ENCODE assay signal across 8 cellular contexts in the genomic region with DNA sequence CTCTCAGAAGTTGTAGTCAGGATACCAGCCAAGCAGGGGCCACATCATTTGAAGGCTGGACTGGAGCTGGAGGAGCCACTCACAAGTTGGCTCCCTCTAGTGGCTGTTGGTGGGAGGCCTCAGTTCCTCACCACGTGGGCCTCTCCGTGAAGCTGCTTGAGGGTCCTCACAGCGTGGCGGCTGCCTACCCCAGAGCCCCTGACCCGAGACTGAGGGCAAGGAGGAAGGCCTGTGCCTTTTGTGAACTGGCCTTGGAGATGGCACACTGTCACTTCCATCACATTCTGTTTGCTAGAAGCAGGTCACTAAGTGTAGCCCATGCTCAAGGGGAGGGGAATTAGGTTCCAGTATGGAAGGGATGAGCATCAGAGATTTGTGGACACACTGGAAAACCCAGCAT. TPM values are rescaled to one million over a fixed set of nuclear protein-coding genes. Genes with fewer than 3 reads are reported as not detected.
DNase-seq lines count a peak whose midpoint lies in the region; ATAC-seq and TF ChIP-seq lines count a peak whose summit lies in the region.

No MANE protein-coding gene starts in this region.

- no peaks in the 10 kb centered on the region for H3K27me3 Mint-ChIP-seq in progenitor cell of endocrine pancreas

- peaks cover 24% of the 10 kb centered on the region for H3K4me1 Mint-ChIP-seq in progenitor cell of endocrine pancreas (ENCODE audit: low read depth)

- H3K9me3 Mint-ChIP-seq in progenitor cell of endocrine pancreas (ENCODE audit: low read depth), result no peaks in the 10 kb centered on the region

- H3K36me3 Mint-ChIP-seq in progenitor cell of endocrine pancreas (ENCODE audit: insufficient read depth), result peaks cover 3% of the 10 kb centered on the region

- no peak overlapping the region for H3K4me3 ChIP-seq in foreskin fibroblast (ENCODE audit: low read depth in 1 of 2, low read length in 2 of 2)

- TF ChIP-seq CTCF in foreskin fibroblast (IDR thresholded peaks at IDR 0.05; ENCODE audit: low read depth, low read length) (peak; percentile 93), progenitor cell of endocrine pancreas (IDR thresholded peaks at IDR 0.05; ENCODE audit: unreplicated experiment) (peak; percentile 82)

- H3K4me3 Mint-ChIP-seq in progenitor cell of endocrine pancreas (ENCODE audit: low read depth), result no peak overlapping the region

- peak overlapping the region; percentile 89 for H3K27ac Mint-ChIP-seq in progenitor cell of endocrine pancreas

- no peak for ATAC-seq in HG02970 (IDR thresholded peaks at IDR 0.05; ENCODE audit: low FRiP score, unreplicated experiment)

- peak; percentile 61 for DNase-seq in CMK (ENCODE audit: low read depth)
- peak; percentile 50 for DNase-seq in HT1080 (ENCODE audit: low read depth)
- peak; percentile 69 for DNase-seq in RKO (ENCODE audit: low spot score)
- peak; percentile 51 to 57 for DNase-seq in activated T-helper 1 cell treated with anti-CD3 and anti-CD28 coated beads, Interleukin-2, amount 50 U/mL, for 16 hours (ENCODE audit: low read depth in 1 of 2, low spot score in 1 of 2)
- peak; percentile 33 to 76 for DNase-seq in foreskin fibroblast
- DNase-seq in progenitor cell of endocrine pancreas (ENCODE audit: low spot score, unreplicated experiment), result peak; percentile 56
- DNase-seq in NCI-H2107 treated with DMSO at 0.1 percent for 48 hours (lab: John Stamatoyannopoulos, UW; ENCODE audit: unreplicated experiment), result no peak

RNA-seq across cellular contexts. Expression of gene GNA11, which starts 14.6 kb away (rescaled TPM):
- total RNA-seq in HT1080 (2014; rRNA removed; shearing (Covaris generic)), result 55.6 and 60.3 TPM in 2 replicates
- polyA plus RNA-seq in HT1080 (2015; cell fraction: cytosol; rRNA removed), result 43.2 and 43.9 TPM in 2 replicates
- polyA plus RNA-seq in HT1080 (2015; cell fraction: nucleus; rRNA removed), result 34.2 and 36.8 TPM in 2 replicates
- 37.9 and 39.5 TPM in 2 replicates for total RNA-seq in progenitor cell of endocrine pancreas

RNA-seq across cellular contexts. Expression of gene GNA15, which starts 27.1 kb away (rescaled TPM):
- 0.05 and 0.30 TPM in 2 replicates for total RNA-seq in HT1080 (2014; rRNA removed; shearing (Covaris generic))
- polyA plus RNA-seq in HT1080 (2015; cell fraction: cytosol; rRNA removed), result 0.06 and 0.24 TPM in 2 replicates
- 0.06 TPM in 1 of 2 replicates, not detected in the other for polyA plus RNA-seq in HT1080 (2015; cell fraction: nucleus; rRNA removed)
- not detected in 2 replicates for total RNA-seq in progenitor cell of endocrine pancreas

RNA-seq across cellular contexts. Expression of gene TLE5, which starts 46.5 kb away (rescaled TPM):
- total RNA-seq in HT1080 (2014; rRNA removed; shearing (Covaris generic)), result 244 and 289 TPM in 2 replicates
- polyA plus RNA-seq in HT1080 (2015; cell fraction: cytosol; rRNA removed), result 246 and 308 TPM in 2 replicates
- 235 and 261 TPM in 2 replicates for polyA plus RNA-seq in HT1080 (2015; cell fraction: nucleus; rRNA removed)
- 469 and 507 TPM in 2 replicates for total RNA-seq in progenitor cell of endocrine pancreas
